ENCODE assay signal across 32 cellular contexts in genomic region chr7:100106633-100107032, GRCh38.
"Had no signal": no experiment of that assay in that cellular context is flagged by ENCODE, and none has a peak within 500 bp of the region (broad histone marks: within the 10 kb centered on the region; RNA-seq: fewer than 3 reads in every experiment).

No MANE protein-coding gene starts in this region.

- ATAC-seq: activated T-cell treated with anti-CD3 and anti-CD28 coated beads, Interleukin-2, amount 50 U/mL, for 72 hours; activated T-helper 17 cell treated with anti-CD3 and anti-CD28 coated beads, Interleukin-2, amount 50 U/mL, for 72 hours; PC-3; Right ventricle myocardium inferior had no signal

- H3K27ac ChIP-seq: adrenal gland, brain microvascular endothelial cell, Peyer's patch, VCaP had no signal

- H3K36me3 ChIP-seq: MG63 had no signal

- H3K9me3 Mint-ChIP-seq: activated B cell treated with CpG ODN at 0.5 μM for 24 hours; activated CD4-positive, alpha-beta memory T cell treated with anti-CD3 and anti-CD28 coated beads for 36 hours; activated T-cell treated with anti-CD3 and anti-CD28 coated beads, Interleukin-2, amount 50 U/mL, for 72 hours; activated T-helper 17 cell treated with anti-CD3 and anti-CD28 coated beads, Interleukin-2, amount 50 U/mL, for 72 hours had no signal

- H3K27me3 Mint-ChIP-seq: activated B cell treated with CpG ODN at 0.5 μM for 24 hours; activated CD4-positive, alpha-beta memory T cell treated with anti-CD3 and anti-CD28 coated beads for 36 hours; activated T-helper 17 cell treated with anti-CD3 and anti-CD28 coated beads, Interleukin-2, amount 50 U/mL, for 72 hours had no signal

- H3K4me3 ChIP-seq: adrenal gland, MG63, Peyer's patch had no signal

- H3K9me3 ChIP-seq: adrenal gland, MG63, Peyer's patch had no signal

- H3K27ac Mint-ChIP-seq: activated B cell treated with CpG ODN at 0.5 μM for 24 hours; activated CD4-positive, alpha-beta memory T cell treated with anti-CD3 and anti-CD28 coated beads for 36 hours; activated T-cell treated with anti-CD3 and anti-CD28 coated beads, Interleukin-2, amount 50 U/mL, for 72 hours; activated T-helper 17 cell treated with anti-CD3 and anti-CD28 coated beads, Interleukin-2, amount 50 U/mL, for 72 hours had no signal

- H3K4me3 Mint-ChIP-seq: activated B cell treated with CpG ODN at 0.5 μM for 24 hours; activated CD4-positive, alpha-beta memory T cell treated with anti-CD3 and anti-CD28 coated beads for 36 hours; activated T-cell treated with anti-CD3 and anti-CD28 coated beads, Interleukin-2, amount 50 U/mL, for 72 hours; activated T-helper 17 cell treated with anti-CD3 and anti-CD28 coated beads, Interleukin-2, amount 50 U/mL, for 72 hours had no signal

- DNase-seq: activated B cell treated with CpG ODN at 0.5 μM for 24 hours; activated CD4-positive, alpha-beta memory T cell treated with anti-CD3 and anti-CD28 coated beads for 36 hours; activated CD4-positive, alpha-beta T cell treated with anti-CD3 and anti-CD28 coated beads for 4 hours; activated CD4-positive, alpha-beta T cell treated with anti-CD3 and anti-CD28 coated beads, Interleukin-2, amount 50 U/mL, for 1 hour; activated CD4-positive, CD25-positive, alpha-beta regulatory T cell treated with anti-CD3 and anti-CD28 coated beads, Interleukin-2, amount 50 U/mL, for 72 hours; activated CD8-positive, alpha-beta memory T cell treated with anti-CD3 and anti-CD28 coated beads, Interleukin-2, amount 50 U/mL, for 4 hours; activated effector memory CD4-positive, alpha-beta T cell treated with anti-CD3 and anti-CD28 coated beads, Interleukin-2, amount 50 U/mL, for 16 hours; activated naive CD4-positive, alpha-beta T cell; activated naive CD4-positive, alpha-beta T cell treated with anti-CD3 and anti-CD28 coated beads, Interleukin-2, amount 50 U/mL, for 16 hours; activated T-cell treated with anti-CD3 and anti-CD28 coated beads, Interleukin-2, amount 50 U/mL, for 72 hours; adrenal gland; brain microvascular endothelial cell; central memory CD4-positive, alpha-beta T cell; Kasumi-1; KG1; MG63; NCI-H1048; NCI-H1105 treated with DMSO at 0.1 percent for 48 hours; NCI-H1436; NCI-H1694; NCI-H1930; NCI-H2081 treated with DMSO at 0.1 percent for 48 hours; NCI-H345; NCI-H524 treated with DMSO at 0.1 percent for 48 hours; PC-3; Peyer's patch; RPMI8226; T-helper 2 cell; T-helper 9 cell had no signal

- H3K27me3 ChIP-seq: adrenal gland, brain microvascular endothelial cell, MG63, Peyer's patch had no signal
